ENCODE assay signal across 8 cellular contexts in the genomic region with DNA sequence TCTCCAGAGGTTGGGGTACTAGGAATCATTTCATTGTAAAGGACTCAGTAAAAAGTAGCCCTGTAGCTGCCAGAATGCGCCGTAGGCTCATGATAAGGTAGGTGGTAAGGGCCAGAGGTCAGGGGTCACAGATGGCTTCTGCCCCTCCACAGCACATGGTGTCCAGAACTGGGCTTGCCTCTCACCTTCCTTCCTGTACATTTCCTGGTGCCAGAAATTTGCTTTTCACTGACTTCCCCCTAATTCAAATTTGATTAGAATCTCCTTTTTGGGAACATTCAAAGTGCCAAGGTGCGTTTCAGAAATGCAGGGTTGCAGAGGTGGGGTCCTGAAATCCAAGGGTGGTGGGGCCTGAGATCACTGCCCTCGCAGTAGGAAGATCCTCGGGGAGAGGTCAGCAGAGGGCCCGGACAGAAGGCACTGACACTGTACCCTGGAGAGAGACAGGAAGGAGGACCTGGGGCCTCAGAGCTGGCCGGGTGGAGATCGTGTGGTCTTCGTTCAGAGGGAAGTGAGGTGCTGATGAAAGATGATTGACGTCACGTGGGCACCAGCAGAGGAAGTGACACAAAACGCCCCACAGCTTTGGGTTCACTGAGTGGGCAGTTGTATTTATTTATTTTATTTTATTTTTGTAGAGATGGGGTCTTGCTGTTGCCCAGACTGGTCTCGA. TPM values are rescaled to one million over a fixed set of nuclear protein-coding genes. Genes with fewer than 3 reads are reported as not detected.
DNase-seq lines count a peak whose midpoint lies in the region; ATAC-seq, FAIRE-seq and TF ChIP-seq lines count a peak whose summit lies in the region.

No MANE protein-coding gene starts in this region.

- H3K36me3 Mint-ChIP-seq in CD4-positive, alpha-beta T cell (ENCODE audit: low read depth) = no peaks in the 10 kb centered on the region
- peaks cover 2% of the 10 kb centered on the region for H3K36me3 Mint-ChIP-seq in T-helper 1 cell treated with Interleukin-12 subunit alpha and Interleukin-12 subunit beta and Interleukin-4 antibody, amounts not matched to agents 30 μg/mL and 1 μg/mL, for 36 hours (ENCODE audit: low read depth)
- H3K36me3 Mint-ChIP-seq in effector memory CD8-positive, alpha-beta T cell (ENCODE audit: insufficient read depth) = no peaks in the 10 kb centered on the region

- peak in 1 of 10 experiments; percentile 31 for DNase-seq in CD4-positive, alpha-beta T cell
- DNase-seq in effector memory CD8-positive, alpha-beta T cell = peak; percentile 37 to 41 (median 41)
- DNase-seq in posterior vena cava (ENCODE audit: low spot score) = peak; percentile 89
- no peak for DNase-seq in D721Med (ENCODE audit: insufficient read length, low spot score)
- DNase-seq in stimulated activated CD4-positive, alpha-beta T cell treated with anti-CD3 and anti-CD28 coated beads, Interleukin-4, amount 100 ng/mL, for 24 hours = no peak

- H3K27ac Mint-ChIP-seq in CD4-positive, alpha-beta T cell = peak overlapping the region; percentile 69
- H3K27ac Mint-ChIP-seq in T-helper 1 cell treated with Interleukin-12 subunit alpha and Interleukin-12 subunit beta and Interleukin-4 antibody, amounts not matched to agents 30 μg/mL and 1 μg/mL, for 36 hours = peak overlapping the region; percentile 11
- H3K27ac Mint-ChIP-seq in effector memory CD8-positive, alpha-beta T cell = peak overlapping the region; percentile 49 to 70

- no peaks in the 10 kb centered on the region for H3K9me3 ChIP-seq in CD4-positive, alpha-beta T cell (ENCODE audit: control insufficient read depth, low read length)

- intact Hi-C loops in CD4-positive, alpha-beta T cell (cut with DNase I, micrococcal nuclease) = loop anchor here in 1 of 2 experiments (1.0 kb wide), 1 partner anchor 24 kb away; no protein-coding TSS in a partner anchor
- intact Hi-C loops in posterior vena cava (cut with DNase I) = no loop called here

- no peaks in the 10 kb centered on the region for H3K27me3 ChIP-seq in CD4-positive, alpha-beta T cell (ENCODE audit: control insufficient read depth, insufficient read depth, low read length)

- FAIRE-seq in D721Med (lab: Jason Lieb, UNC) = no peak

- peaks cover 24% of the 10 kb centered on the region for H3K4me1 Mint-ChIP-seq in CD4-positive, alpha-beta T cell (ENCODE audit: low read depth)
- H3K4me1 Mint-ChIP-seq in T-helper 1 cell treated with Interleukin-12 subunit alpha and Interleukin-12 subunit beta and Interleukin-4 antibody, amounts not matched to agents 30 μg/mL and 1 μg/mL, for 36 hours (ENCODE audit: low read depth) = peaks cover 9% of the 10 kb centered on the region
- H3K4me1 Mint-ChIP-seq in effector memory CD8-positive, alpha-beta T cell (ENCODE audit: low read depth in 2 of 2) = peaks cover 14 to 20% of the 10 kb centered on the region in 2 donors

- POLR2A ChIA-PET in CD4-positive, alpha-beta T cell (lab: Charles Lee) = no interaction called here

- ATAC-seq in CD4-positive, alpha-beta T cell (ENCODE audit: poor library complexity) = no peak
- peak; percentile 5 for ATAC-seq in effector memory CD8-positive, alpha-beta T cell (replicated peaks)
- no peak for ATAC-seq in HG03139 (IDR thresholded peaks at IDR 0.05; ENCODE audit: unreplicated experiment)
- ATAC-seq in HG02642 (IDR thresholded peaks at IDR 0.05; ENCODE audit: poor library complexity, unreplicated experiment) = no peak

- no peak for TF ChIP-seq CTCF in CD4-positive, alpha-beta T cell (IDR thresholded peaks at IDR 0.05)
- TF ChIP-seq CTCF in D721Med (IDR thresholded peaks at IDR 0.05; ENCODE audit: insufficient read depth, missing control alignments) = no peak

- CTCF ChIA-PET in CD4-positive, alpha-beta T cell (lab: Charles Lee) = no interaction called here

- H3K27me3 Mint-ChIP-seq in CD4-positive, alpha-beta T cell = no peaks in the 10 kb centered on the region
- no peaks in the 10 kb centered on the region for H3K27me3 Mint-ChIP-seq in T-helper 1 cell treated with Interleukin-12 subunit alpha and Interleukin-12 subunit beta and Interleukin-4 antibody, amounts not matched to agents 30 μg/mL and 1 μg/mL, for 36 hours (ENCODE audit: low read depth)
- no peaks in the 10 kb centered on the region for H3K27me3 Mint-ChIP-seq in effector memory CD8-positive, alpha-beta T cell

- H3K4me3 Mint-ChIP-seq in CD4-positive, alpha-beta T cell = peak overlapping the region; percentile 25
- H3K4me3 Mint-ChIP-seq in T-helper 1 cell treated with Interleukin-12 subunit alpha and Interleukin-12 subunit beta and Interleukin-4 antibody, amounts not matched to agents 30 μg/mL and 1 μg/mL, for 36 hours = no peak overlapping the region
- H3K4me3 Mint-ChIP-seq in effector memory CD8-positive, alpha-beta T cell = peak overlapping the region; percentile 28 to 50

- H3K27ac ChIP-seq in CD4-positive, alpha-beta T cell (ENCODE audit: low read depth, low read length) = no peak overlapping the region

- H3K9me3 Mint-ChIP-seq in CD4-positive, alpha-beta T cell = no peaks in the 10 kb centered on the region
- H3K9me3 Mint-ChIP-seq in T-helper 1 cell treated with Interleukin-12 subunit alpha and Interleukin-12 subunit beta and Interleukin-4 antibody, amounts not matched to agents 30 μg/mL and 1 μg/mL, for 36 hours = no peaks in the 10 kb centered on the region
- H3K9me3 Mint-ChIP-seq in effector memory CD8-positive, alpha-beta T cell = no peaks in the 10 kb centered on the region

RNA-seq across cellular contexts. Expression of a gene that starts 25.5 kb away (rescaled TPM):
- 10 to 100 TPM; 24.5 to 26.9 TPM for total RNA-seq in CD4-positive, alpha-beta T cell
- total RNA-seq in posterior vena cava = 100 to 1,000 TPM in 1 of 2 donors, 10 to 100 TPM in 1; 80.5 to 101 TPM

Comparison
In these comparisons a context has a peak if more than half of its experiments do, and no peak if none do; other contexts are left out.
1. DNase-seq: peak in effector memory CD8-positive, alpha-beta T cell (3 of 3) and posterior vena cava (single experiment); none in D721Med (single experiment) and stimulated activated CD4-positive, alpha-beta T cell treated with anti-CD3 and anti-CD28 coated beads, Interleukin-4, amount 100 ng/mL, for 24 hours (single experiment).
2. H3K27ac Mint-ChIP-seq: peak in every context shown above with its lines; median percentile 69 in CD4-positive, alpha-beta T cell; 60 in effector memory CD8-positive, alpha-beta T cell; 11 in T-helper 1 cell treated with Interleukin-12 subunit alpha and Interleukin-12 subunit beta and Interleukin-4 antibody, amounts not matched to agents 30 μg/mL and 1 μg/mL, for 36 hours.